31 cellular contexts compared by ENCODE assay signal in the genomic region with DNA sequence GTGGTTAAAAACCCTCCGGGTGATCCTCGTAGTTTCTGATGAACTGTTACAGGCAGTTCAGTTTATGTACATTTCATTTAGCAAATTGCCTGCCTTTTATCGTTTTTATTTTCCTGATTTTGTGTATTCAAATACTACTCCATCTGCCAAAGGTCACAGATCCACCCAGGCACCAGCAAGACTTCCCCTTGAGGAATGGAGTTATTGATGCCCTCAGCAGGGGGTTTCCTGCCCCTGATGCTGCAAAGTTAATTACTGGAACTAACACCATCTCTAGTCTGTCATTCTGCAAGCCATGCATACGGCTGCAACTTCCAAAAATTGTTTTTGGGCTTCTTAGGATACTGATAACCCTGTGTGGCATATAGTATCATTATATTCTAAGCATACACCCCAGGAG.
DNase-seq lines count a peak whose midpoint lies in the region; ATAC-seq, FAIRE-seq and TF ChIP-seq lines count a peak whose summit lies in the region.
"Had no signal": no experiment of that assay in that cellular context is flagged by ENCODE, and none has a peak within 500 bp of the region (broad histone marks: within the 10 kb centered on the region; RNA-seq: fewer than 3 reads in every experiment).

No MANE protein-coding gene starts in this region.

- peaks cover 12% of the 10 kb centered on the region for H3K36me3 Mint-ChIP-seq in WTC11
- H3K36me3 Mint-ChIP-seq: activated CD4-positive, alpha-beta memory T cell treated with anti-CD3 and anti-CD28 coated beads for 36 hours; memory B cell; naive thymus-derived CD4-positive, alpha-beta T cell had no signal

- no peak overlapping the region for H2AK5ac ChIP-seq in neuronal stem cell (ENCODE audit: low read depth, low read length)

- H3K9me3 ChIP-seq in neuronal stem cell (replicated peaks in 1 of 2; ENCODE audit: control insufficient read depth in 2 of 2, insufficient read depth in 1 of 2, low read depth in 1 of 2, low read length in 2 of 2): peaks cover 0 to 2% of the 10 kb centered on the region in 2 donors
- no peaks in the 10 kb centered on the region for H3K9me3 ChIP-seq in SJCRH30 (replicated peaks)
- H3K9me3 ChIP-seq: Caco-2, esophagus squamous epithelium, gastroesophageal sphincter, pancreas, transverse colon had no signal

- no peak for TF ChIP-seq CTCF in WTC11 (IDR thresholded peaks at IDR 0.05)

- H3K4me1 Mint-ChIP-seq in WTC11: peaks cover 42% of the 10 kb centered on the region
- H3K4me1 Mint-ChIP-seq: memory B cell; naive thymus-derived CD4-positive, alpha-beta T cell; stimulated activated naive CD8-positive, alpha-beta T cell treated with anti-CD3 and anti-CD28 coated beads, Interleukin-15, amount 100 ng/mL, for 72 hours had no signal

- H3K4me3 ChIP-seq in neuronal stem cell (ENCODE audit: low read length in 2 of 2): no peak overlapping the region
- no peak overlapping the region for H3K4me3 ChIP-seq in SJCRH30
- H3K4me3 ChIP-seq: esophagus squamous epithelium, gastroesophageal sphincter, pancreas, transverse colon had no signal

- peaks cover 6% of the 10 kb centered on the region in 2 donors for H3K4me1 ChIP-seq in neuronal stem cell (ENCODE audit: control insufficient read depth in 2 of 2, insufficient read depth in 1 of 2, low read depth in 1 of 2, low read length in 2 of 2)
- H3K4me1 ChIP-seq in SJCRH30: no peaks in the 10 kb centered on the region
- H3K4me1 ChIP-seq: Caco-2, gastroesophageal sphincter, transverse colon had no signal

- H2BK12ac ChIP-seq in neuronal stem cell (ENCODE audit: low read length): no peak overlapping the region

- no peaks in the 10 kb centered on the region; the same call in 1 of the 2 replicates for H3K27me3 Mint-ChIP-seq in WTC11 (ENCODE audit: low read depth)
- H3K27me3 Mint-ChIP-seq: activated CD4-positive, alpha-beta memory T cell treated with anti-CD3 and anti-CD28 coated beads for 36 hours; memory B cell; naive thymus-derived CD4-positive, alpha-beta T cell; stimulated activated naive CD8-positive, alpha-beta T cell treated with anti-CD3 and anti-CD28 coated beads, Interleukin-15, amount 100 ng/mL, for 72 hours had no signal

- CTCF ChIA-PET in WTC11 (lab: Charles Lee): no interaction called here

- H3K4me3 Mint-ChIP-seq in WTC11: no peak overlapping the region
- H3K4me3 Mint-ChIP-seq: activated CD4-positive, alpha-beta memory T cell treated with anti-CD3 and anti-CD28 coated beads for 36 hours; memory B cell; naive thymus-derived CD4-positive, alpha-beta T cell; stimulated activated naive CD8-positive, alpha-beta T cell treated with anti-CD3 and anti-CD28 coated beads, Interleukin-15, amount 100 ng/mL, for 72 hours had no signal

- H3K18ac ChIP-seq in neuronal stem cell (ENCODE audit: low read length): no peak overlapping the region

- peaks cover 8% of the 10 kb centered on the region for H3K9me3 Mint-ChIP-seq in WTC11
- H3K9me3 Mint-ChIP-seq: activated CD4-positive, alpha-beta memory T cell treated with anti-CD3 and anti-CD28 coated beads for 36 hours; memory B cell; stimulated activated naive CD8-positive, alpha-beta T cell treated with anti-CD3 and anti-CD28 coated beads, Interleukin-15, amount 100 ng/mL, for 72 hours had no signal

- H3K27ac Mint-ChIP-seq in WTC11: no peak overlapping the region; the same call in 1 of the 2 replicates
- H3K27ac Mint-ChIP-seq: activated CD4-positive, alpha-beta memory T cell treated with anti-CD3 and anti-CD28 coated beads for 36 hours; memory B cell; naive thymus-derived CD4-positive, alpha-beta T cell; stimulated activated naive CD8-positive, alpha-beta T cell treated with anti-CD3 and anti-CD28 coated beads, Interleukin-15, amount 100 ng/mL, for 72 hours had no signal

- H2AFZ ChIP-seq in neuronal stem cell (ENCODE audit: low read length): no peak overlapping the region

- no peak overlapping the region for H4K8ac ChIP-seq in neuronal stem cell (ENCODE audit: low read depth, low read length)

- H3K4ac ChIP-seq in neuronal stem cell (ENCODE audit: low read length): no peak overlapping the region

- no peak overlapping the region for H3K14ac ChIP-seq in neuronal stem cell (ENCODE audit: low read length)

- no peak overlapping the region for H3K27ac ChIP-seq in neuronal stem cell (replicated peaks; ENCODE audit: low read length)
- no peak overlapping the region for H3K27ac ChIP-seq in SJCRH30
- H3K27ac ChIP-seq: 22Rv1, brain microvascular endothelial cell, esophagus squamous epithelium, gastroesophageal sphincter, pancreas, transverse colon had no signal

- no peak for TF ChIP-seq POLR2A in GM12892 (IDR thresholded peaks at IDR 0.05; ENCODE audit: low read depth, low read length)

- H2BK120ac ChIP-seq in neuronal stem cell (ENCODE audit: low read depth, low read length): no peak overlapping the region

- no peaks in the 10 kb centered on the region for H3K79me1 ChIP-seq in neuronal stem cell (ENCODE audit: low read depth, low read length)

- H3K4me2 ChIP-seq in neuronal stem cell (ENCODE audit: insufficient read depth, low read length, poor library complexity, severe bottlenecking): no peak overlapping the region

- H3K23ac ChIP-seq in neuronal stem cell (ENCODE audit: low read depth, low read length, poor library complexity): no peak overlapping the region

- no peak for FAIRE-seq in GM12892 (lab: Jason Lieb, UNC)
- FAIRE-seq: pancreas had no signal

- H2BK15ac ChIP-seq in neuronal stem cell (ENCODE audit: low read length): no peak overlapping the region

- DNase-seq in DMS 273 (lab: John Stamatoyannopoulos, UW; ENCODE audit: unreplicated experiment): peak; percentile 25
- DNase-seq in DMS 273 treated with DMSO at 0.1 percent for 48 hours (lab: John Stamatoyannopoulos, UW): no peak
- DNase-seq in NCI-H2171 treated with DMSO at 0.1 percent for 48 hours (lab: John Stamatoyannopoulos, UW): peak; percentile 83
- peak; percentile 16 for DNase-seq in WTC11 (ENCODE audit: low spot score)
- DNase-seq in neuronal stem cell (ENCODE audit: low spot score): peak; percentile 20
- no peak for DNase-seq in GM12892 (ENCODE audit: insufficient read length)
- no peak for DNase-seq in SJCRH30
- DNase-seq: activated CD4-positive, alpha-beta memory T cell treated with anti-CD3 and anti-CD28 coated beads for 36 hours; activated CD4-positive, CD25-positive, alpha-beta regulatory T cell; activated effector memory CD4-positive, alpha-beta T cell treated with anti-CD3 and anti-CD28 coated beads, Interleukin-2, amount 50 U/mL, for 16 hours; brain microvascular endothelial cell; Caco-2; effector CD8-positive, alpha-beta T cell; EL; esophagus squamous epithelium; KBM-7; MM.1S; naive thymus-derived CD4-positive, alpha-beta T cell; NCI-H2029; NCI-H526 treated with DMSO at 0.1 percent for 48 hours; pancreas; right cardiac atrium; stimulated activated CD4-positive, alpha-beta T cell treated with anti-CD3 and anti-CD28 coated beads, Interleukin-12 subunit alpha, Interleukin-12 subunit beta, amount 100 ng/mL, for 4 hours; stimulated activated CD4-positive, alpha-beta T cell treated with anti-CD3 and anti-CD28 coated beads, Interleukin-4, amount 100 ng/mL, for 4 hours; stimulated activated naive CD8-positive, alpha-beta T cell treated with anti-CD3 and anti-CD28 coated beads, Interleukin-15, amount 100 ng/mL, for 72 hours; T1000; transverse colon had no signal

- POLR2A ChIA-PET in WTC11 (lab: Charles Lee): no interaction called here

- ATAC-seq in WTC11 (peak; percentile 81), HG02981 (IDR thresholded peaks at IDR 0.05; ENCODE audit: unreplicated experiment) (no peak)
- ATAC-seq: gastroesophageal sphincter; naive thymus-derived CD4-positive, alpha-beta T cell; pancreas; right cardiac atrium; stimulated activated naive CD8-positive, alpha-beta T cell treated with anti-CD3 and anti-CD28 coated beads, Interleukin-15, amount 100 ng/mL, for 72 hours had no signal

- H4K91ac ChIP-seq in neuronal stem cell (ENCODE audit: low read depth, low read length, poor library complexity): no peak overlapping the region

- no peak overlapping the region for H3K9ac ChIP-seq in neuronal stem cell (ENCODE audit: low read depth, low read length, poor library complexity)

- H3K36me3 ChIP-seq in neuronal stem cell (replicated peaks in 1 of 2; ENCODE audit: control insufficient read depth in 2 of 2, insufficient read depth in 2 of 2, low read length in 2 of 2): no peaks in the 10 kb centered on the region
- no peaks in the 10 kb centered on the region for H3K36me3 ChIP-seq in SJCRH30
- H3K36me3 ChIP-seq: brain microvascular endothelial cell, esophagus squamous epithelium, gastroesophageal sphincter, pancreas, transverse colon had no signal

- no CpG with 5 or more reads among the region's 4 CpGs for WGBS in neuronal stem cell (ENCODE audit: extremely low coverage in 2 of 2, insufficient read length in 2 of 2, insufficient replicate concordance in 1 of 2), 2 donors

- H3K27me3 ChIP-seq in neuronal stem cell (ENCODE audit: control insufficient read depth in 3 of 3, insufficient read depth in 3 of 3, low read depth in 1 of 3, low read length in 3 of 3) (no peaks in the 10 kb centered on the region), SJCRH30 (no peaks in the 10 kb centered on the region)
- H3K27me3 ChIP-seq: brain microvascular endothelial cell, esophagus squamous epithelium, gastroesophageal sphincter, pancreas, transverse colon had no signal

- H2BK5ac ChIP-seq in neuronal stem cell (ENCODE audit: low read length): no peak overlapping the region

TF ChIP-seq in WTC11, 78 proteins besides CTCF, POLR2A, EP300 and RAD21 (continues in another document):
- no peak for TF ChIP-seq SMAD3 (CRISPR knock-in tag; IDR thresholded peaks at IDR 0.05; ENCODE audit: borderline replicate concordance)
- TF ChIP-seq TEAD1 (CRISPR knock-in tag; IDR thresholded peaks at IDR 0.05): peak; percentile 48; the same call in 1 of the 2 replicates
- TF ChIP-seq, protein P1, sequence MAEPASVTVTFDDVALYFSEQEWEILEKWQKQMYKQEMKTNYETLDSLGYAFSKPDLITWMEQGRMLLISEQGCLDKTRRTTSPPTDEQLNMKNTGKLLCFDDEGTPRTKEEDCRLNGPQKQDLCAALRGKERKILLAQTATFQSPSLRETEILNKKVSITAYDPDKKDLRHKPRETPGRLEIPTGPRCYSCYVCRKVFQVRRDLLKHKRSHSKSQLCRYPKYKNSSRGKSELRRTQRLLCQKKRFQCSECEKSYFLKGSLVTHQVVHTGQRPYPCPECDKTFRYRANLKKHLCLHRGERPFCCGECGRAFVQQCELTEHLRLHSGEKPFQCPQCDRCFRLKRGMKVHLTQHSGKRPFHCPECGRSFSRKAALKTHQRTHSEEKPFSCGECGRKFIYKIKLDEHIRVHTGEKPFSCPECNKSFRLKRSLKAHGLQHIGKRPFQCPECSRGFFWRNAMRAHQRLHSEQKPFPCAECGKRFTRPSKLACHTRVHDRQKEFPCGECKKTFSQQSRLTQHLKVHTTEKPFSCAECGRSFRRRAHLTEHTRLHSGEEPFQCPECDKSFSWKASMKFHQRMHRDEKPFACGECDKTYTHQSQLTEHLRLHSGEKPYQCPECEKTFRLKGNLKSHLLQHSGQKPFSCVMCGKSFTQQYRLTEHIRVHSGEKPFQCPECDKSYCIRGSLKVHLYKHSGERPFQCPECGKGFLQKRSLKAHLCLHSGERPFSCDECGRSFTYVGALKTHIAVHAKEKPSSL (CRISPR knock-in tag; conservative IDR thresholded peaks at IDR 0.05): no peak
- no peak for TF ChIP-seq FOXP1 (CRISPR knock-in tag; IDR thresholded peaks at IDR 0.05; ENCODE audit: borderline replicate concordance)
- TF ChIP-seq CREB1 (CRISPR knock-in tag; IDR thresholded peaks at IDR 0.05): no peak

Comparison
In these comparisons a context has a peak if more than half of its experiments do, and no peak if none do; other contexts are left out.
1. DNase-seq: peak in DMS 273 (single experiment), NCI-H2171 treated with DMSO at 0.1 percent for 48 hours (single experiment), WTC11 (single experiment) and neuronal stem cell (single experiment); none in DMS 273 treated with DMSO at 0.1 percent for 48 hours (single experiment), GM12892 (single experiment) and SJCRH30 (0 of 2).